Comparison of ENCODE assay signal across 1 cellular context in genomic region chr3:122680381-122681293, GRCh38.
TF ChIP-seq lines count a peak whose summit lies in the region.

A gene with protein sequence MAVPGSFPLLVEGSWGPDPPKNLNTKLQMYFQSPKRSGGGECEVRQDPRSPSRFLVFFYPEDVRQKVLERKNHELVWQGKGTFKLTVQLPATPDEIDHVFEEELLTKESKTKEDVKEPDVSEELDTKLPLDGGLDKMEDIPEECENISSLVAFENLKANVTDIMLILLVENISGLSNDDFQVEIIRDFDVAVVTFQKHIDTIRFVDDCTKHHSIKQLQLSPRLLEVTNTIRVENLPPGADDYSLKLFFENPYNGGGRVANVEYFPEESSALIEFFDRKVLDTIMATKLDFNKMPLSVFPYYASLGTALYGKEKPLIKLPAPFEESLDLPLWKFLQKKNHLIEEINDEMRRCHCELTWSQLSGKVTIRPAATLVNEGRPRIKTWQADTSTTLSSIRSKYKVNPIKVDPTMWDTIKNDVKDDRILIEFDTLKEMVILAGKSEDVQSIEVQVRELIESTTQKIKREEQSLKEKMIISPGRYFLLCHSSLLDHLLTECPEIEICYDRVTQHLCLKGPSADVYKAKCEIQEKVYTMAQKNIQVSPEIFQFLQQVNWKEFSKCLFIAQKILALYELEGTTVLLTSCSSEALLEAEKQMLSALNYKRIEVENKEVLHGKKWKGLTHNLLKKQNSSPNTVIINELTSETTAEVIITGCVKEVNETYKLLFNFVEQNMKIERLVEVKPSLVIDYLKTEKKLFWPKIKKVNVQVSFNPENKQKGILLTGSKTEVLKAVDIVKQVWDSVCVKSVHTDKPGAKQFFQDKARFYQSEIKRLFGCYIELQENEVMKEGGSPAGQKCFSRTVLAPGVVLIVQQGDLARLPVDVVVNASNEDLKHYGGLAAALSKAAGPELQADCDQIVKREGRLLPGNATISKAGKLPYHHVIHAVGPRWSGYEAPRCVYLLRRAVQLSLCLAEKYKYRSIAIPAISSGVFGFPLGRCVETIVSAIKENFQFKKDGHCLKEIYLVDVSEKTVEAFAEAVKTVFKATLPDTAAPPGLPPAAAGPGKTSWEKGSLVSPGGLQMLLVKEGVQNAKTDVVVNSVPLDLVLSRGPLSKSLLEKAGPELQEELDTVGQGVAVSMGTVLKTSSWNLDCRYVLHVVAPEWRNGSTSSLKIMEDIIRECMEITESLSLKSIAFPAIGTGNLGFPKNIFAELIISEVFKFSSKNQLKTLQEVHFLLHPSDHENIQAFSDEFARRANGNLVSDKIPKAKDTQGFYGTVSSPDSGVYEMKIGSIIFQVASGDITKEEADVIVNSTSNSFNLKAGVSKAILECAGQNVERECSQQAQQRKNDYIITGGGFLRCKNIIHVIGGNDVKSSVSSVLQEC (N-terminal part only) (plus strand): TSS chr3:122680839. CDS start chr3:122680884, 45 bp downstream.

TF ChIP-seq in HepG2, 621 proteins besides CTCF, POLR2A, EP300 and RAD21 (continued from another document):
- TF ChIP-seq, protein P1, sequence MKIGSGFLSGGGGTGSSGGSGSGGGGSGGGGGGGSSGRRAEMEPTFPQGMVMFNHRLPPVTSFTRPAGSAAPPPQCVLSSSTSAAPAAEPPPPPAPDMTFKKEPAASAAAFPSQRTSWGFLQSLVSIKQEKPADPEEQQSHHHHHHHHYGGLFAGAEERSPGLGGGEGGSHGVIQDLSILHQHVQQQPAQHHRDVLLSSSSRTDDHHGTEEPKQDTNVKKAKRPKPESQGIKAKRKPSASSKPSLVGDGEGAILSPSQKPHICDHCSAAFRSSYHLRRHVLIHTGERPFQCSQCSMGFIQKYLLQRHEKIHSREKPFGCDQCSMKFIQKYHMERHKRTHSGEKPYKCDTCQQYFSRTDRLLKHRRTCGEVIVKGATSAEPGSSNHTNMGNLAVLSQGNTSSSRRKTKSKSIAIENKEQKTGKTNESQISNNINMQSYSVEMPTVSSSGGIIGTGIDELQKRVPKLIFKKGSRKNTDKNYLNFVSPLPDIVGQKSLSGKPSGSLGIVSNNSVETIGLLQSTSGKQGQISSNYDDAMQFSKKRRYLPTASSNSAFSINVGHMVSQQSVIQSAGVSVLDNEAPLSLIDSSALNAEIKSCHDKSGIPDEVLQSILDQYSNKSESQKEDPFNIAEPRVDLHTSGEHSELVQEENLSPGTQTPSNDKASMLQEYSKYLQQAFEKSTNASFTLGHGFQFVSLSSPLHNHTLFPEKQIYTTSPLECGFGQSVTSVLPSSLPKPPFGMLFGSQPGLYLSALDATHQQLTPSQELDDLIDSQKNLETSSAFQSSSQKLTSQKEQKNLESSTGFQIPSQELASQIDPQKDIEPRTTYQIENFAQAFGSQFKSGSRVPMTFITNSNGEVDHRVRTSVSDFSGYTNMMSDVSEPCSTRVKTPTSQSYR (CRISPR knock-in tag; IDR thresholded peaks at IDR 0.05; ENCODE audit: borderline replicate concordance) = no peak
- no peak; the same call in 1 of the 2 replicates for TF ChIP-seq ZNF607 (CRISPR knock-in tag; IDR thresholded peaks at IDR 0.05; ENCODE audit: borderline replicate concordance)
- TF ChIP-seq ETV6 (CRISPR knock-in tag; conservative IDR thresholded peaks at IDR 0.05) = no peak
- TF ChIP-seq ZNF383 (CRISPR knock-in tag; IDR thresholded peaks at IDR 0.05; ENCODE audit: borderline replicate concordance) = no peak
- TF ChIP-seq, protein P2, sequence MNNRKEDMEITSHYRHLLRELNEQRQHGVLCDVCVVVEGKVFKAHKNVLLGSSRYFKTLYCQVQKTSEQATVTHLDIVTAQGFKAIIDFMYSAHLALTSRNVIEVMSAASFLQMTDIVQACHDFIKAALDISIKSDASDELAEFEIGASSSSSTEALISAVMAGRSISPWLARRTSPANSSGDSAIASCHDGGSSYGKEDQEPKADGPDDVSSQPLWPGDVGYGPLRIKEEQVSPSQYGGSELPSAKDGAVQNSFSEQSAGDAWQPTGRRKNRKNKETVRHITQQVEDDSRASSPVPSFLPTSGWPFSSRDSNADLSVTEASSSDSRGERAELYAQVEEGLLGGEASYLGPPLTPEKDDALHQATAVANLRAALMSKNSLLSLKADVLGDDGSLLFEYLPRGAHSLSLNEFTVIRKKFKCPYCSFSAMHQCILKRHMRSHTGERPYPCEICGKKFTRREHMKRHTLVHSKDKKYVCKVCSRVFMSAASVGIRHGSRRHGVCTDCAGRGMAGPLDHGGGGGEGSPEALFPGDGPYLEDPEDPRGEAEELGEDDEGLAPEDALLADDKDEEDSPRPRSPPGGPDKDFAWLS (CRISPR knock-in tag; IDR thresholded peaks at IDR 0.05; ENCODE audit: borderline replicate concordance) = no peak
- no peak for TF ChIP-seq HNRNPL (IDR thresholded peaks at IDR 0.05; ENCODE audit: low read depth, low read length)
- TF ChIP-seq SMARCE1 (IDR thresholded peaks at IDR 0.05; ENCODE audit: borderline replicate concordance) = no peak
- no peak for TF ChIP-seq GTF3A (CRISPR knock-in tag; conservative IDR thresholded peaks at IDR 0.05)
- no peak for TF ChIP-seq ZSCAN22 (CRISPR knock-in tag; IDR thresholded peaks at IDR 0.05)
- TF ChIP-seq TRIM24 (CRISPR knock-in tag; IDR thresholded peaks at IDR 0.05) = no peak
- TF ChIP-seq, protein P3, sequence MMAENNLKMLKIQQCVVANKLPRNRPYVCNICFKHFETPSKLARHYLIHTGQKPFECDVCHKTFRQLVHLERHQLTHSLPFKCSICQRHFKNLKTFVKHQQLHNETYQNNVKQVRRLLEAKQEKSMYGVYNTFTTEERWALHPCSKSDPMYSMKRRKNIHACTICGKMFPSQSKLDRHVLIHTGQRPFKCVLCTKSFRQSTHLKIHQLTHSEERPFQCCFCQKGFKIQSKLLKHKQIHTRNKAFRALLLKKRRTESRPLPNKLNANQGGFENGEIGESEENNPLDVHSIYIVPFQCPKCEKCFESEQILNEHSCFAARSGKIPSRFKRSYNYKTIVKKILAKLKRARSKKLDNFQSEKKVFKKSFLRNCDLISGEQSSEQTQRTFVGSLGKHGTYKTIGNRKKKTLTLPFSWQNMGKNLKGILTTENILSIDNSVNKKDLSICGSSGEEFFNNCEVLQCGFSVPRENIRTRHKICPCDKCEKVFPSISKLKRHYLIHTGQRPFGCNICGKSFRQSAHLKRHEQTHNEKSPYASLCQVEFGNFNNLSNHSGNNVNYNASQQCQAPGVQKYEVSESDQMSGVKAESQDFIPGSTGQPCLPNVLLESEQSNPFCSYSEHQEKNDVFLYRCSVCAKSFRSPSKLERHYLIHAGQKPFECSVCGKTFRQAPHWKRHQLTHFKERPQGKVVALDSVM (CRISPR knock-in tag; IDR thresholded peaks at IDR 0.05) = no peak; the same call in 1 of the 2 replicates
- no peak for TF ChIP-seq ZNF546 (CRISPR knock-in tag; conservative IDR thresholded peaks at IDR 0.05)
- TF ChIP-seq REPIN1 (CRISPR knock-in tag; IDR thresholded peaks at IDR 0.05; ENCODE audit: borderline replicate concordance, low read depth) = peak; percentile 28; the same call in 1 of the 2 replicates
- TF ChIP-seq ZNF629 (CRISPR knock-in tag; conservative IDR thresholded peaks at IDR 0.05) = no peak
- TF ChIP-seq NR2C2 (CRISPR knock-in tag; IDR thresholded peaks at IDR 0.05; ENCODE audit: borderline replicate concordance) = no peak
- TF ChIP-seq, protein P4, sequence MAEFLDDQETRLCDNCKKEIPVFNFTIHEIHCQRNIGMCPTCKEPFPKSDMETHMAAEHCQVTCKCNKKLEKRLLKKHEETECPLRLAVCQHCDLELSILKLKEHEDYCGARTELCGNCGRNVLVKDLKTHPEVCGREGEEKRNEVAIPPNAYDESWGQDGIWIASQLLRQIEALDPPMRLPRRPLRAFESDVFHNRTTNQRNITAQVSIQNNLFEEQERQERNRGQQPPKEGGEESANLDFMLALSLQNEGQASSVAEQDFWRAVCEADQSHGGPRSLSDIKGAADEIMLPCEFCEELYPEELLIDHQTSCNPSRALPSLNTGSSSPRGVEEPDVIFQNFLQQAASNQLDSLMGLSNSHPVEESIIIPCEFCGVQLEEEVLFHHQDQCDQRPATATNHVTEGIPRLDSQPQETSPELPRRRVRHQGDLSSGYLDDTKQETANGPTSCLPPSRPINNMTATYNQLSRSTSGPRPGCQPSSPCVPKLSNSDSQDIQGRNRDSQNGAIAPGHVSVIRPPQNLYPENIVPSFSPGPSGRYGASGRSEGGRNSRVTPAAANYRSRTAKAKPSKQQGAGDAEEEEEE (CRISPR knock-in tag; IDR thresholded peaks at IDR 0.05; ENCODE audit: borderline replicate concordance) = no peak
- TF ChIP-seq ZNF44 (CRISPR knock-in tag; IDR thresholded peaks at IDR 0.05) = no peak
- TF ChIP-seq WIZ (CRISPR knock-in tag; IDR thresholded peaks at IDR 0.05) = no peak
- no peak for TF ChIP-seq PHF20 (CRISPR knock-in tag; IDR thresholded peaks at IDR 0.05)
- TF ChIP-seq NFATC3 (CRISPR knock-in tag; IDR thresholded peaks at IDR 0.05) = no peak
- no peak for TF ChIP-seq ZNF274 (CRISPR knock-in tag; IDR thresholded peaks at IDR 0.05)
- TF ChIP-seq NCOR1 (IDR thresholded peaks at IDR 0.05; ENCODE audit: borderline replicate concordance, low read length) = no peak
- TF ChIP-seq HNRNPLL (IDR thresholded peaks at IDR 0.05; ENCODE audit: low read depth, low read length, poor library complexity, severe bottlenecking) = peak; percentile 74
- TF ChIP-seq, protein P5, sequence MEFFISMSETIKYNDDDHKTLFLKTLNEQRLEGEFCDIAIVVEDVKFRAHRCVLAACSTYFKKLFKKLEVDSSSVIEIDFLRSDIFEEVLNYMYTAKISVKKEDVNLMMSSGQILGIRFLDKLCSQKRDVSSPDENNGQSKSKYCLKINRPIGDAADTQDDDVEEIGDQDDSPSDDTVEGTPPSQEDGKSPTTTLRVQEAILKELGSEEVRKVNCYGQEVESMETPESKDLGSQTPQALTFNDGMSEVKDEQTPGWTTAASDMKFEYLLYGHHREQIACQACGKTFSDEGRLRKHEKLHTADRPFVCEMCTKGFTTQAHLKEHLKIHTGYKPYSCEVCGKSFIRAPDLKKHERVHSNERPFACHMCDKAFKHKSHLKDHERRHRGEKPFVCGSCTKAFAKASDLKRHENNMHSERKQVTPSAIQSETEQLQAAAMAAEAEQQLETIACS (CRISPR knock-in tag; IDR thresholded peaks at IDR 0.05) = no peak
- no peak for TF ChIP-seq HNRNPK (IDR thresholded peaks at IDR 0.05; ENCODE audit: low read depth, low read length, poor library complexity, severe bottlenecking)
- TF ChIP-seq FOXP4 (CRISPR knock-in tag; IDR thresholded peaks at IDR 0.05) = no peak
- TF ChIP-seq, protein P6, sequence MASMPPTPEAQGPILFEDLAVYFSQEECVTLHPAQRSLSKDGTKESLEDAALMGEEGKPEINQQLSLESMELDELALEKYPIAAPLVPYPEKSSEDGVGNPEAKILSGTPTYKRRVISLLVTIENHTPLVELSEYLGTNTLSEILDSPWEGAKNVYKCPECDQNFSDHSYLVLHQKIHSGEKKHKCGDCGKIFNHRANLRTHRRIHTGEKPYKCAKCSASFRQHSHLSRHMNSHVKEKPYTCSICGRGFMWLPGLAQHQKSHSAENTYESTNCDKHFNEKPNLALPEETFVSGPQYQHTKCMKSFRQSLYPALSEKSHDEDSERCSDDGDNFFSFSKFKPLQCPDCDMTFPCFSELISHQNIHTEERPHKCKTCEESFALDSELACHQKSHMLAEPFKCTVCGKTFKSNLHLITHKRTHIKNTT (CRISPR knock-in tag; IDR thresholded peaks at IDR 0.05) = no peak
- peak; percentile 27; the same call in 1 of the 2 replicates for TF ChIP-seq NFE2 (CRISPR knock-in tag; IDR thresholded peaks at IDR 0.05)
- TF ChIP-seq ZNF83 (CRISPR knock-in tag; IDR thresholded peaks at IDR 0.05; ENCODE audit: borderline replicate concordance) = no peak
- TF ChIP-seq ZNF20 (CRISPR knock-in tag; IDR thresholded peaks at IDR 0.05) = 0 out of 2 replicates have a peak, but pooled peaks have one; percentile 32
- TF ChIP-seq RFX1 (IDR thresholded peaks at IDR 0.05) = no peak
- no peak for TF ChIP-seq GPN1 (CRISPR knock-in tag; IDR thresholded peaks at IDR 0.05; ENCODE audit: borderline replicate concordance)
- TF ChIP-seq ZNF792 (CRISPR knock-in tag; IDR thresholded peaks at IDR 0.05) = no peak
- TF ChIP-seq, protein P7, sequence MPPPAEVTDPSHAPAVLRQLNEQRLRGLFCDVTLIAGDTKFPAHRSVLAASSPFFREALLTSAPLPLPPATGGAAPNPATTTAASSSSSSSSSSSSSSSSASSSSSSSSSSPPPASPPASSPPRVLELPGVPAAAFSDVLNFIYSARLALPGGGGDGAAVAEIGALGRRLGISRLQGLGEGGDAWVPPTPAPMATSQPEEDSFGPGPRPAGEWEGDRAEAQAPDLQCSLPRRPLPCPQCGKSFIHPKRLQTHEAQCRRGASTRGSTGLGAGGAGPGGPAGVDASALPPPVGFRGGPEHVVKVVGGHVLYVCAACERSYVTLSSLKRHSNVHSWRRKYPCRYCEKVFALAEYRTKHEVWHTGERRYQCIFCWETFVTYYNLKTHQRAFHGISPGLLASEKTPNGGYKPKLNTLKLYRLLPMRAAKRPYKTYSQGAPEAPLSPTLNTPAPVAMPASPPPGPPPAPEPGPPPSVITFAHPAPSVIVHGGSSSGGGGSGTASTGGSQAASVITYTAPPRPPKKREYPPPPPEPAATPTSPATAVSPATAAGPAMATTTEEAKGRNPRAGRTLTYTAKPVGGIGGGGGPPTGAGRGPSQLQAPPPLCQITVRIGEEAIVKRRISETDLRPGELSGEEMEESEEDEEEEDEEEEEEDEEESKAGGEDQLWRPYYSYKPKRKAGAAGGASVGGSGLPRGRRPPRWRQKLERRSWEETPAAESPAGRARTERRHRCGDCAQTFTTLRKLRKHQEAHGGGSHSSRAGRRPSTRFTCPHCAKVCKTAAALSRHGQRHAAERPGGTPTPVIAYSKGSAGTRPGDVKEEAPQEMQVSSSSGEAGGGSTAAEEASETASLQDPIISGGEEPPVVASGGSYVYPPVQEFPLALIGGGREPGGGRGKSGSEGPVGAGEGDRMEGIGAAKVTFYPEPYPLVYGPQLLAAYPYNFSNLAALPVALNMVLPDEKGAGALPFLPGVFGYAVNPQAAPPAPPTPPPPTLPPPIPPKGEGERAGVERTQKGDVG (CRISPR knock-in tag; IDR thresholded peaks at IDR 0.05; ENCODE audit: borderline replicate concordance) = no peak
- no peak for TF ChIP-seq FOXJ3 (CRISPR knock-in tag; IDR thresholded peaks at IDR 0.05; ENCODE audit: borderline replicate concordance)
